9 cellular contexts compared by ENCODE assay signal in the genomic region with DNA sequence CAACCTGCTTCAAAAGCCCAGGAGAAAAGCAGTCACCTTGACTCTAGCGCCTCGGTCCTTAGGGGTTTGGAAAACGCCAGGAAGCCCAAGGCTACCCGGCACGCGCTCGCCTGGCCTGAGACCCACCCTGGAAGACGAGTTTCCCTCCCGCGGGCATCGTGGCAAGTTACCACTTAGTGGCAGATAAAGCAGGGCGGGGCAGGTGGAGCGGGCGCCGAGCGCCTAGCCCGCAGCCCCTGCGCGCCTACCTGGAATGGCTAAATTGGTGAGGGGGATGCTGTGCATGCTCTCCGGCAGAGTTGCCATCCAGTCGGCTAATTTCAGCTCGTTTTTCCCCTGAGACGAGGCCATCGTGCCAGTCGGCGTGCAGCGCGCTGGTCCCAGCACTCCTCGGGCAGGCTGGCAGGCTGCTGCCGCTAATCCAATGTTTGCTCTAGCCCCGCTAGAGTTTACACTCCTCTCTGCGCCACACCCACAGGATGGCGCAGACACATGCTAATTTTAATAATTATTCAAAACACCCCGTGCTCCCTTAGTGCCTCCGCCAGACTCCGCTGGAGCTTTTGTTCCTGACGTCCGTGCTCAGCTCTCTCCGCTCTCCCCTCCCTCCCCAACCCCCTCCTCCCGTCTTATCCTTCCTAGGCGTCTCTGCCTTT. TPM values are rescaled to one million over a fixed set of nuclear protein-coding genes. Genes with fewer than 3 reads are reported as not detected.
DNase-seq lines count a peak whose midpoint lies in the region; ATAC-seq and TF ChIP-seq lines count a peak whose summit lies in the region.
"Had no signal": no experiment of that assay in that cellular context is flagged by ENCODE, and none has a peak within 500 bp of the region (broad histone marks: within the 10 kb centered on the region; RNA-seq: fewer than 3 reads in every experiment).

TSS of gene PLCXD3 (minus strand) at position 426 of the 656 bp plus-strand sequence. CDS start at position 351, 75 bp downstream.

- intact Hi-C loops in left ventricle myocardium inferior (cut with micrococcal nuclease) = loop anchor here (10.0 kb wide), 1 partner anchor 606 kb away; the partner anchor contains the start of gene C7
- intact Hi-C loops in activated CD4-positive, alpha-beta T cell treated with anti-CD3 and anti-CD28 coated beads, Interleukin-2, amount 10 ng/mL, durations not matched to agents 24 days and 14 days (cut with micrococcal nuclease) = no loop called here

- TF ChIP-seq CTCF in left ventricle myocardium inferior (IDR thresholded peaks at IDR 0.05; ENCODE audit: borderline replicate concordance) (no peak), retinal pigment epithelial cell (conservative IDR thresholded peaks at IDR 0.05; ENCODE audit: low read depth, low read length) (no peak)

- ATAC-seq in GM19463 (IDR thresholded peaks at IDR 0.05; ENCODE audit: unreplicated experiment) = no peak

- no peak within 1 kb of the TSS for H3K27ac Mint-ChIP-seq in activated CD4-positive, alpha-beta T cell treated with anti-CD3 and anti-CD28 coated beads, Interleukin-2, amount 10 ng/mL, durations not matched to agents 24 days and 14 days
- H3K27ac Mint-ChIP-seq: dendritic cell treated with granulocyte-macrophage colony-stimulating factor and Interleukin-4, amounts not matched to agents 40 ng/mL and 50 ng/mL, for 4 days had no signal

- H3K4me1 ChIP-seq in HUES48 (ENCODE audit: control insufficient read depth, insufficient read depth, low read length) = peaks cover 7% of the 10 kb centered on the region; the same call in 1 of the 2 replicates
- H3K4me1 ChIP-seq in left ventricle myocardium inferior = peaks cover 36% of the 10 kb centered on the region

- peak; percentile 12 for DNase-seq in SK-N-DZ (ENCODE audit: low spot score)
- DNase-seq in left ventricle myocardium inferior = peak; percentile 58
- no peak for DNase-seq in retinal pigment epithelial cell (ENCODE audit: low read depth)
- no peak for DNase-seq in activated CD4-positive, alpha-beta T cell treated with anti-CD3 and anti-CD28 coated beads, Interleukin-2, amount 50 U/mL, for 48 hours
- no peak for DNase-seq in stimulated activated naive CD4-positive, alpha-beta T cell treated with Interleukin-2 at 50 U/mL for 16 hours (lab: John Stamatoyannopoulos, UW)
- DNase-seq in activated CD4-positive, alpha-beta T cell treated with anti-CD3 and anti-CD28 coated beads, Interleukin-2, amount 10 ng/mL, durations not matched to agents 24 days and 14 days = no peak

- H3K36me3 ChIP-seq in HUES48 (ENCODE audit: control insufficient read depth, insufficient read depth, low read length) (no peaks in the 10 kb centered on the region), left ventricle myocardium inferior (no peaks in the 10 kb centered on the region)

- H3K27ac ChIP-seq in HUES48 (ENCODE audit: low read depth, low read length) = no peak within 1 kb of the TSS
- peak within 1 kb of the TSS; percentile 87 for H3K27ac ChIP-seq in left ventricle myocardium inferior (replicated peaks)

- H3K4me3 ChIP-seq in HUES48 (ENCODE audit: low read depth, low read length) (peak within 1 kb of the TSS; percentile 73), left ventricle myocardium inferior (peak within 1 kb of the TSS; percentile 81), retinal pigment epithelial cell (ENCODE audit: low read length) (peak within 1 kb of the TSS; percentile 43)

- H3K9ac ChIP-seq in HUES48 (ENCODE audit: low read depth, low read length) = no peak within 1 kb of the TSS; the same call in 1 of the 2 replicates

- H3K4me1 Mint-ChIP-seq in activated CD4-positive, alpha-beta T cell treated with anti-CD3 and anti-CD28 coated beads, Interleukin-2, amount 10 ng/mL, durations not matched to agents 24 days and 14 days = no peaks in the 10 kb centered on the region

- no peaks in the 10 kb centered on the region for H3K9me3 Mint-ChIP-seq in activated CD4-positive, alpha-beta T cell treated with anti-CD3 and anti-CD28 coated beads, Interleukin-2, amount 10 ng/mL, durations not matched to agents 24 days and 14 days
- H3K9me3 Mint-ChIP-seq: dendritic cell treated with granulocyte-macrophage colony-stimulating factor and Interleukin-4, amounts not matched to agents 40 ng/mL and 50 ng/mL, for 4 days had no signal

- H3K9me3 ChIP-seq in HUES48 (ENCODE audit: control insufficient read depth, insufficient read depth, low read length) (no peaks in the 10 kb centered on the region), left ventricle myocardium inferior (replicated peaks) (no peaks in the 10 kb centered on the region)

- no peak within 1 kb of the TSS for H3K4me3 Mint-ChIP-seq in activated CD4-positive, alpha-beta T cell treated with anti-CD3 and anti-CD28 coated beads, Interleukin-2, amount 10 ng/mL, durations not matched to agents 24 days and 14 days
- H3K4me3 Mint-ChIP-seq: dendritic cell treated with granulocyte-macrophage colony-stimulating factor and Interleukin-4, amounts not matched to agents 40 ng/mL and 50 ng/mL, for 4 days had no signal

- H3K27me3 ChIP-seq in HUES48 (ENCODE audit: control insufficient read depth, insufficient read depth, low read length) (peaks cover 45% of the 10 kb centered on the region), left ventricle myocardium inferior (ENCODE audit: low read depth) (peaks cover 10% of the 10 kb centered on the region)

- H3K36me3 Mint-ChIP-seq in activated CD4-positive, alpha-beta T cell treated with anti-CD3 and anti-CD28 coated beads, Interleukin-2, amount 10 ng/mL, durations not matched to agents 24 days and 14 days (ENCODE audit: low read depth) = no peaks in the 10 kb centered on the region

- peaks cover 33% of the 10 kb centered on the region for H3K27me3 Mint-ChIP-seq in activated CD4-positive, alpha-beta T cell treated with anti-CD3 and anti-CD28 coated beads, Interleukin-2, amount 10 ng/mL, durations not matched to agents 24 days and 14 days

RNA-seq across cellular contexts. Expression of gene PLCXD3, which starts in this region (rescaled TPM):
- 0.02 and 0.08 TPM in 2 replicates for polyA plus RNA-seq in SK-N-DZ (2014; cell fraction: cytosol; rRNA removed)
- polyA plus RNA-seq in SK-N-DZ (2014; cell fraction: nucleus; rRNA removed) = 0.07 TPM in 1 of 2 replicates, not detected in the other
- 73.1 TPM for total RNA-seq in left ventricle myocardium inferior
- not detected in 2 replicates for total RNA-seq in activated CD4-positive, alpha-beta T cell treated with anti-CD3 and anti-CD28 coated beads, Interleukin-2, amount 10 ng/mL, durations not matched to agents 24 days and 14 days

Comparison
In these comparisons a context has a peak if more than half of its experiments do, and no peak if none do; other contexts are left out.
1. RNA of gene PLCXD3 (total RNA-seq): 73.1 TPM in left ventricle myocardium inferior (single experiment); not detected in activated CD4-positive, alpha-beta T cell treated with anti-CD3 and anti-CD28 coated beads, Interleukin-2, amount 10 ng/mL, durations not matched to agents 24 days and 14 days; every median in the first group is over 10 times any median in the second.
2. DNase-seq: peak in SK-N-DZ (single experiment) and left ventricle myocardium inferior (single experiment); none in retinal pigment epithelial cell (single experiment), activated CD4-positive, alpha-beta T cell treated with anti-CD3 and anti-CD28 coated beads, Interleukin-2, amount 50 U/mL, for 48 hours (0 of 2), stimulated activated naive CD4-positive, alpha-beta T cell treated with Interleukin-2 at 50 U/mL for 16 hours (single experiment) and activated CD4-positive, alpha-beta T cell treated with anti-CD3 and anti-CD28 coated beads, Interleukin-2, amount 10 ng/mL, durations not matched to agents 24 days and 14 days (single experiment).
3. Peak in every context shown above with its lines, with median percentiles within 50 percentile points of each other: H3K4me3 ChIP-seq.